ENCODE assay signal across 8 cellular contexts in the genomic region with DNA sequence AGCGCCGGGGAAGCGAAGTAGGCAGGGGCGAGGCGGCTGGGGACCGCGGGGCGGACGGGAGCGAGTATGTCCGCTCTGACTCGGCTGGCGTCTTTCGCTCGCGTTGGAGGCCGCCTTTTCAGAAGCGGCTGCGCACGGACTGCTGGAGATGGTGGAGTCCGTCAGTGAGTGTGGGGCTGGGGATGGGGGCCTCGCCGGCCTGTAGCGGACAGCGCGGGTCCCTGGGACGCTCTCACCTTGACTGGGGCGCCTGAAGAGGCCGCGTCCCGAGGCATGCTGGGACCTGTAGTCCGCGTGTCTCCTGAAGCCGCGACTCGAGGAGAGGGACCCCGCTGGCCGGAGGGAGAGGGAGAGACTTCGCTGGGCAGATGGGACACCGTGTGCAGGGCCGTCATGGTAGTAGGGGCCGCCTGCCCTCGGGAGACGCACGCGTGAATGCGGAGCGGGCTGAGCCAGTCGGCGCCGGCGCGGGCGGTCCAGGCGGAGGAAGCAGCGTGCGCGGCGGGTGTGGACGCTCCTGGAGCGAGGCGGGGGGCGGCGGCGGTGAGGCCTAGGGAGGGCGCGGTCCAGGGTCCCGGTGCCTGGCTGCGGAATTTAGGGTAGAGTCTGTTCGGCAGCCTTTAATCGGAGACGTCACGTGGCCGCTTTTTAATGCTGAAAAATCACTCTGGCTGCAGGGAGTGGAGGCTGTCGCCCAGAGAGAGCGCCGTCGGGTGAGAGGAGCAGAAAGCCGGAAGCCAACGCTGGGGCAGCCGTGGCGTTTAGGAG. TPM values are rescaled to one million over a fixed set of nuclear protein-coding genes. Genes with fewer than 3 reads are reported as not detected.
DNase-seq lines count a peak whose midpoint lies in the region; ATAC-seq and TF ChIP-seq lines count a peak whose summit lies in the region.

A gene (plus strand): TSS at position 30 of the 768 bp plus-strand sequence. CDS start 37 bp downstream, at position 67.

- peaks cover 17% of the 10 kb centered on the region for H3K4me1 ChIP-seq in body of pancreas

- 1 to 10% methylated on average over 2 to 66 of the region's 82 CpGs for WGBS in body of pancreas, 2 donors

- ATAC-seq in HG02798 (IDR thresholded peaks at IDR 0.05; ENCODE audit: poor library complexity, unreplicated experiment) (peak; percentile 93), body of pancreas (peak; percentile 93), sciatic nerve (peak; percentile 99)

- peak within 1 kb of the TSS; percentile 78 to 94 (median 88) for H3K27ac ChIP-seq in body of pancreas

- H3K4me3 ChIP-seq in body of pancreas: peak within 1 kb of the TSS; percentile 93 to 97

- peak; percentile 80 to 93 (median 92) for TF ChIP-seq POLR2A in body of pancreas (IDR thresholded peaks at IDR 0.05)

- H3K9me3 ChIP-seq in body of pancreas: no peaks in the 10 kb centered on the region

- intact Hi-C loops in T-helper 2 cell treated with Interferon-gamma antibody and Interleukin-4, amounts not matched to agents 100 ng/mL and 5 ng/mL, for 36 hours (cut with micrococcal nuclease): loop anchor here (1.0 to 10.0 kb wide), 7 partner anchors 24 to 1340 kb away; a partner anchor contains a TSS
- intact Hi-C loops in body of pancreas (cut with DNase I) (no loop called here), sciatic nerve (cut with DNase I) (no loop called here)

- H3K36me3 ChIP-seq in body of pancreas (replicated peaks in 1 of 2; ENCODE audit: insufficient read depth in 1 of 2, low read depth in 2 of 2): no peaks in the 10 kb centered on the region

- TF ChIP-seq CTCF in body of pancreas (IDR thresholded peaks at IDR 0.05): peak in 1 of 7 experiments; percentile 0

- no peaks in the 10 kb centered on the region for H3K27me3 ChIP-seq in body of pancreas

- DNase-seq in activated CD4-positive, alpha-beta T cell treated with anti-CD3 and anti-CD28 coated beads for 24 hours (ENCODE audit: low read depth in 2 of 2): peak; percentile 59
- no peak for DNase-seq in activated CD4-positive, alpha-beta T cell treated with anti-CD3 and anti-CD28 coated beads for 1 hour
- peak; percentile 75 for DNase-seq in NCI-H146 treated with DMSO at 0.1 percent for 48 hours (lab: John Stamatoyannopoulos, UW; ENCODE audit: unreplicated experiment)
- peak; percentile 57 to 82 (median 74) for DNase-seq in body of pancreas
- peak; percentile 25 for DNase-seq in iPS DF 4.7 (ENCODE audit: extremely low read depth, low spot score)
- no peak for DNase-seq in sciatic nerve (ENCODE audit: low spot score)

RNA-seq across cellular contexts. Expression of the gene that starts here (rescaled TPM):
- total RNA-seq in T-helper 2 cell treated with Interferon-gamma antibody and Interleukin-4, amounts not matched to agents 100 ng/mL and 5 ng/mL, for 36 hours: 203 and 205 TPM in 2 replicates
- total RNA-seq in body of pancreas (100 to 1,000 TPM in 1 of 2 donors, 10 to 100 TPM in 1; 61.0 to 140 TPM), sciatic nerve (119 TPM)

Comparison
In these comparisons a context has a peak if more than half of its experiments do, and no peak if none do; other contexts are left out.
1. DNase-seq: peak in activated CD4-positive, alpha-beta T cell treated with anti-CD3 and anti-CD28 coated beads for 24 hours (2 of 2), NCI-H146 treated with DMSO at 0.1 percent for 48 hours (single experiment), body of pancreas (4 of 4) and iPS DF 4.7 (single experiment); none in activated CD4-positive, alpha-beta T cell treated with anti-CD3 and anti-CD28 coated beads for 1 hour (single experiment) and sciatic nerve (single experiment).
2. Peak in every context shown above with its lines, with median percentiles within 50 percentile points of each other: ATAC-seq.